Comparison of ENCODE assay signal across 8 cellular contexts in genomic region chr7:79298145-79298760, GRCh38.
DNase-seq lines count a peak whose midpoint lies in the region; ATAC-seq and TF ChIP-seq lines count a peak whose summit lies in the region.

No MANE protein-coding gene starts in this region.

- no peak overlapping the region for H3K4me2 ChIP-seq in Loucy (ENCODE audit: low read depth, low read length, poor library complexity, severe bottlenecking)

- H3K27me3 Mint-ChIP-seq in WTC11 (ENCODE audit: low read depth): no peaks in the 10 kb centered on the region; the same call in 1 of the 2 replicates

- H2AFZ ChIP-seq in Loucy (ENCODE audit: low read length): no peak overlapping the region

- H3K27me3 ChIP-seq in GM06990 (replicated peaks; ENCODE audit: control insufficient read depth, insufficient read depth, low read length) (no peaks in the 10 kb centered on the region), Loucy (ENCODE audit: insufficient read depth, low read length, poor library complexity, severe bottlenecking) (no peaks in the 10 kb centered on the region), upper lobe of right lung (no peaks in the 10 kb centered on the region)

- H3F3A ChIP-seq in Loucy (ENCODE audit: low read depth): no peaks in the 10 kb centered on the region

- peak; percentile 75 for DNase-seq in ACHN
- no peak for DNase-seq in GM06990 (ENCODE audit: extremely low read depth, insufficient read length)
- DNase-seq in WTC11 (ENCODE audit: low spot score): no peak
- DNase-seq in iPS-NIHi7 (ENCODE audit: extremely low spot score): peak; percentile 30
- no peak for DNase-seq in upper lobe of right lung
- no peak for DNase-seq in UCSD-AML1 (lab: John Stamatoyannopoulos, UW; ENCODE audit: unreplicated experiment)

- H3K9me3 ChIP-seq in Loucy (ENCODE audit: insufficient read depth, low read depth, low read length) (no peaks in the 10 kb centered on the region), upper lobe of right lung (no peaks in the 10 kb centered on the region)

- TF ChIP-seq CTCF in GM06990 (IDR thresholded peaks at IDR 0.05; ENCODE audit: insufficient read depth, low read length, poor library complexity, severe bottlenecking) (peak; percentile 74), Loucy (conservative IDR thresholded peaks at IDR 0.05; ENCODE audit: low read length) (peak; percentile 79), WTC11 (IDR thresholded peaks at IDR 0.05) (peak; percentile 26; the same call in 1 of the 2 replicates), upper lobe of right lung (IDR thresholded peaks at IDR 0.05) (peak; percentile 82)

- H3K4me1 Mint-ChIP-seq in WTC11: peaks cover 4% of the 10 kb centered on the region; the same call in 1 of the 2 replicates

- no peaks in the 10 kb centered on the region for H3K9me3 Mint-ChIP-seq in WTC11

- no peaks in the 10 kb centered on the region for H3K79me2 ChIP-seq in Loucy (ENCODE audit: insufficient read depth, low read length)

- H4K20me1 ChIP-seq in Loucy (ENCODE audit: insufficient read depth, low read length, poor library complexity, severe bottlenecking): no peaks in the 10 kb centered on the region

- in situ Hi-C loops in ACHN (cut with HindIII; ENCODE audit: low pct_ligation_motif_present, low pct_unique_long_range_greater_than_20kb, low sequenced_read_pairs): loop anchor here (25.0 kb wide), 1 partner anchor 739 kb away; no protein-coding TSS in a partner anchor

- H3K4me3 ChIP-seq in GM06990 (replicated peaks; ENCODE audit: low read depth, low read length) (no peak overlapping the region), Loucy (ENCODE audit: low read length, poor library complexity, severe bottlenecking) (no peak overlapping the region), upper lobe of right lung (no peak overlapping the region)

- no peak overlapping the region for H3K27ac ChIP-seq in upper lobe of right lung

- no peak overlapping the region for H3K9ac ChIP-seq in Loucy (ENCODE audit: low read depth, low read length, poor library complexity, severe bottlenecking)

- H3K36me3 ChIP-seq in GM06990 (ENCODE audit: control insufficient read depth, insufficient read depth, low read length) (no peaks in the 10 kb centered on the region), Loucy (ENCODE audit: insufficient read depth, low read length) (no peaks in the 10 kb centered on the region), upper lobe of right lung (no peaks in the 10 kb centered on the region)

- no peak overlapping the region for H3K27ac Mint-ChIP-seq in WTC11

- no peak overlapping the region for H3K4me3 Mint-ChIP-seq in WTC11

- intact Hi-C loops in upper lobe of right lung (cut with DNase I): no loop called here

- POLR2A ChIA-PET in WTC11 (lab: Charles Lee): no interaction called here

- no peak for ATAC-seq in WTC11
- ATAC-seq in upper lobe of right lung: peak; percentile 42
- ATAC-seq in HG02981 (IDR thresholded peaks at IDR 0.05; ENCODE audit: unreplicated experiment): no peak

- no peaks in the 10 kb centered on the region for H3K9me2 ChIP-seq in Loucy (replicated peaks; ENCODE audit: low read depth, low read length)

- H3K36me3 Mint-ChIP-seq in WTC11: no peaks in the 10 kb centered on the region

- CTCF ChIA-PET in WTC11 (lab: Charles Lee): interaction anchor here (0.5 to 1.5 kb wide), 36 partner anchors 10 to 1246 kb away, joined by 3 to 33 read pairs (median 4); partner anchors contain the start of gene MAGI2

- H3K4me1 ChIP-seq in Loucy (ENCODE audit: insufficient read depth, low read length, poor library complexity, severe bottlenecking) (no peaks in the 10 kb centered on the region), upper lobe of right lung (no peaks in the 10 kb centered on the region)

TF ChIP-seq in WTC11, 78 proteins besides CTCF, POLR2A, EP300 and RAD21:
- TF ChIP-seq FOXP1 (CRISPR knock-in tag; IDR thresholded peaks at IDR 0.05; ENCODE audit: borderline replicate concordance) (no peak), IRF1 (CRISPR knock-in tag; IDR thresholded peaks at IDR 0.05) (no peak), IRF2 (CRISPR knock-in tag; IDR thresholded peaks at IDR 0.05; ENCODE audit: borderline replicate concordance, low read depth) (no peak), ATF1 (CRISPR knock-in tag; IDR thresholded peaks at IDR 0.05) (no peak), ESRRA (CRISPR knock-in tag; IDR thresholded peaks at IDR 0.05; ENCODE audit: borderline replicate concordance) (no peak), USF1 (CRISPR knock-in tag; IDR thresholded peaks at IDR 0.05) (no peak), FOXK1 (CRISPR knock-in tag; IDR thresholded peaks at IDR 0.05) (no peak), NFYB (CRISPR knock-in tag; conservative IDR thresholded peaks at IDR 0.05; ENCODE audit: low read depth) (no peak), AFF4 (CRISPR knock-in tag; IDR thresholded peaks at IDR 0.05; ENCODE audit: borderline replicate concordance) (no peak)

Comparison
In these comparisons a context has a peak if more than half of its experiments do, and no peak if none do; other contexts are left out.
1. DNase-seq: peak in ACHN (single experiment) and iPS-NIHi7 (single experiment); none in GM06990 (single experiment), WTC11 (single experiment), upper lobe of right lung (single experiment) and UCSD-AML1 (single experiment).
2. CTCF ChIP-seq: peak in every context shown above with its lines; median percentile 82 in upper lobe of right lung; 79 in Loucy; 74 in GM06990; 26 in WTC11.